Comparison of ENCODE assay signal across 9 cellular contexts in genomic region chr4:65670331-65671031, GRCh38. TPM values are rescaled to one million over a fixed set of nuclear protein-coding genes. Genes with fewer than 3 reads are reported as not detected.
A peak's percentile ranks its signal among the peaks of the same experiment; 100 is the strongest.
DNase-seq lines count a peak whose midpoint lies in the region; ATAC-seq and TF ChIP-seq lines count a peak whose summit lies in the region.
"Had no signal": no experiment of that assay in that cellular context is flagged by ENCODE, and none has a peak within 500 bp of the region (broad histone marks: within the 10 kb centered on the region; RNA-seq: fewer than 3 reads in every experiment).

EPHA5 (minus strand) TSS chr4:65670489; CDS start chr4:65669742, 747 bp downstream.

- peaks cover 13% of the 10 kb centered on the region for H3K4me1 Mint-ChIP-seq in Caco-2 (ENCODE audit: low read depth, unreplicated experiment)

- no peaks in the 10 kb centered on the region for H3K36me3 ChIP-seq in Caco-2 (ENCODE audit: control insufficient read depth, insufficient read depth, low read length)
- no peaks in the 10 kb centered on the region for H3K36me3 ChIP-seq in Peyer's patch
- H3K36me3 ChIP-seq in suprapubic skin: no peaks in the 10 kb centered on the region

- DNase-seq in Caco-2 (peak; percentile 55 to 60), Peyer's patch (peak in 1 of 3 donors; percentile 51), dermis blood vessel endothelial cell (peak; percentile 16), left lobe of liver (ENCODE audit: low spot score) (no peak), suprapubic skin (ENCODE audit: low spot score in 2 of 2) (peak; percentile 73 to 79), NOMO-1 treated with DMSO at 0.1 percent for 48 hours (lab: John Stamatoyannopoulos, UW; ENCODE audit: unreplicated experiment) (no peak)

- BruUV-seq in Caco-2 (replicated peaks; lab: Mats Ljungman, UMichigan): no TSS peak

- H3K4me3 ChIP-seq in Caco-2 (ENCODE audit: low read depth, low read length) (peak within 1 kb of the TSS; percentile 25), Peyer's patch (peak within 1 kb of the TSS in 3 of 4 donors; percentile 7 to 37 (median 34)), suprapubic skin (peak within 1 kb of the TSS; percentile 45)

- intact Hi-C loops in Caco-2 (cut with micrococcal nuclease; ENCODE audit: unreplicated experiment): no loop called here

- TF ChIP-seq EP300 in suprapubic skin (IDR thresholded peaks at IDR 0.05): no peak

- POLR2A ChIA-PET in Caco-2 (lab: Charles Lee): no interaction called here

- peaks cover 5% of the 10 kb centered on the region for H3K27me3 Mint-ChIP-seq in Caco-2 (ENCODE audit: insufficient read depth, unreplicated experiment)

- H3K27ac ChIP-seq in Peyer's patch (no peak within 1 kb of the TSS), suprapubic skin (no peak within 1 kb of the TSS)

- no peak within 1 kb of the TSS for H3K27ac Mint-ChIP-seq in Caco-2 (ENCODE audit: unreplicated experiment)

- peak; percentile 60 for ATAC-seq in HG03354 (IDR thresholded peaks at IDR 0.05; ENCODE audit: poor library complexity, severe bottlenecking, unreplicated experiment)
- ATAC-seq in left lobe of liver: peak; percentile 79
- no peak for ATAC-seq in GM19351 (IDR thresholded peaks at IDR 0.05; ENCODE audit: unreplicated experiment)

- no peaks in the 10 kb centered on the region; the same call in 1 of the 2 replicates for H3K27me3 ChIP-seq in Caco-2 (replicated peaks; ENCODE audit: control insufficient read depth, insufficient read depth, low read length)
- peaks cover 0 to 16% of the 10 kb centered on the region in 2 donors for H3K27me3 ChIP-seq in Peyer's patch
- H3K27me3 ChIP-seq in suprapubic skin: peaks cover 47% of the 10 kb centered on the region

- H3K36me3 Mint-ChIP-seq in Caco-2 (ENCODE audit: insufficient read depth, unreplicated experiment): no peaks in the 10 kb centered on the region

- peak within 1 kb of the TSS; percentile 77 for H3K4me3 Mint-ChIP-seq in Caco-2 (ENCODE audit: unreplicated experiment)

- 2% methylated on average over 28 of the region's 51 CpGs for WGBS in suprapubic skin

- no peaks in the 10 kb centered on the region for H3K9me3 Mint-ChIP-seq in Caco-2 (ENCODE audit: unreplicated experiment)

- TF ChIP-seq CTCF in Caco-2 (IDR thresholded peaks at IDR 0.05; ENCODE audit: insufficient read depth in 1 of 2, low read depth in 1 of 2, low read length in 1 of 2, severe bottlenecking in 1 of 2, unreplicated experiment in 1 of 2): peak in 1 of 2 experiments; percentile 39
- no peak for TF ChIP-seq CTCF in Peyer's patch (IDR thresholded peaks at IDR 0.05)
- peak in 1 of 2 donors; percentile 17 for TF ChIP-seq CTCF in suprapubic skin (IDR thresholded peaks at IDR 0.05)

- peaks cover 14% of the 10 kb centered on the region for H3K4me1 ChIP-seq in Caco-2
- H3K4me1 ChIP-seq in Peyer's patch: peaks cover 0 to 10% (median 0%) of the 10 kb centered on the region in 4 donors
- peaks cover 34% of the 10 kb centered on the region for H3K4me1 ChIP-seq in suprapubic skin

- CTCF ChIA-PET in Caco-2 (lab: Charles Lee): interaction anchor here (0.5 kb wide), 2 partner anchors 866 to 1812 kb away, joined by 3 read pairs; no protein-coding TSS in a partner anchor

- H3K9me3 ChIP-seq in Caco-2 (no peaks in the 10 kb centered on the region), Peyer's patch (no peaks in the 10 kb centered on the region), suprapubic skin (no peaks in the 10 kb centered on the region)

- TF ChIP-seq POLR2A in Peyer's patch (IDR thresholded peaks at IDR 0.05): no peak
- no peak for TF ChIP-seq POLR2A in suprapubic skin (IDR thresholded peaks at IDR 0.05)

RNA-seq across cellular contexts. Expression of gene EPHA5, which starts in this region (rescaled TPM):
- total RNA-seq in Caco-2 (2022) (0.11 and 0.26 TPM in 2 replicates), Peyer's patch (under 1 TPM in 1 of 4 donors, not detected in 3; 0.09 TPM), dermis blood vessel endothelial cell (not detected in 2 replicates), left lobe of liver (not detected), suprapubic skin (under 1 TPM; 0.15 to 0.55 (median 0.37) TPM)
- total RNA-seq: pulmonary artery endothelial cell had no signal

Comparison
In these comparisons a context has a peak if more than half of its experiments do, and no peak if none do; other contexts are left out.
1. Peak in DNase-seq and H3K4me3 ChIP-seq in Caco-2; RNA of the gene not detected or under 1 TPM.
2. Peak in DNase-seq in dermis blood vessel endothelial cell; RNA of the gene not detected or under 1 TPM.
3. Peak in ATAC-seq in left lobe of liver; RNA of the gene not detected or under 1 TPM.
4. Peak in DNase-seq and H3K4me3 ChIP-seq in suprapubic skin; RNA of the gene not detected or under 1 TPM.